ENCODE assay signal across 19 cellular contexts in genomic region chr3:73530030-73530411, GRCh38.
DNase-seq lines count a peak whose midpoint lies in the region; ATAC-seq and TF ChIP-seq lines count a peak whose summit lies in the region.
"Had no signal": no experiment of that assay in that cellular context is flagged by ENCODE, and none has a peak within 500 bp of the region (broad histone marks: within the 10 kb centered on the region; RNA-seq: fewer than 3 reads in every experiment).

No MANE protein-coding gene starts in this region.

- no peak overlapping the region for H3K18ac ChIP-seq in neuronal stem cell (ENCODE audit: low read length)

- no peak overlapping the region for H2BK12ac ChIP-seq in neuronal stem cell (ENCODE audit: low read length)

- H2AK5ac ChIP-seq in neuronal stem cell (ENCODE audit: low read depth, low read length), result no peak overlapping the region

- no peak overlapping the region for H2AFZ ChIP-seq in neuronal stem cell (ENCODE audit: low read length)

- in situ Hi-C loops in brain microvascular endothelial cell (cut with HindIII; ENCODE audit: low pct_ligation_motif_present, low sequenced_read_pairs), result no loop called here

- no peak overlapping the region for H2BK5ac ChIP-seq in neuronal stem cell (ENCODE audit: low read length)

- DNase-seq in EH (ENCODE audit: low read depth), result peak; percentile 96
- peak; percentile 85 for DNase-seq in brain microvascular endothelial cell
- DNase-seq in left ventricle myocardium superior, result no peak
- peak; percentile 81 for DNase-seq in skeletal muscle cell (ENCODE audit: low read depth)
- no peak for DNase-seq in neuronal stem cell (ENCODE audit: low spot score)
- DNase-seq in stimulated activated CD4-positive, alpha-beta T cell treated with anti-CD3 and anti-CD28 coated beads, Interleukin-15, amount 100 ng/mL, for 24 hours, result no peak
- no peak for DNase-seq in NOMO-1 treated with dmso at 0.1 percent for 144 hours (lab: John Stamatoyannopoulos, UW; ENCODE audit: unreplicated experiment)
- DNase-seq: activated B cell treated with CpG ODN at 0.5 μM for 24 hours; activated naive CD4-positive, alpha-beta T cell treated with anti-CD3 and anti-CD28 coated beads for 36 hours; BE2C; cerebellar nuclear complex; HCEC 1CT; hypothalamus; mammary epithelial cell; NCI-H1694; NCI-H446 treated with DMSO at 0.1 percent for 48 hours; nucleus accumbens had no signal

- H3K79me1 ChIP-seq in neuronal stem cell (ENCODE audit: low read depth, low read length), result no peaks in the 10 kb centered on the region

- no CpG with 5 or more reads among the region's 4 CpGs for WGBS in neuronal stem cell (ENCODE audit: extremely low coverage in 2 of 2, insufficient read length in 2 of 2, insufficient replicate concordance in 1 of 2), 2 donors

- no peak overlapping the region for H3K9ac ChIP-seq in neuronal stem cell (ENCODE audit: low read depth, low read length, poor library complexity)
- H3K9ac ChIP-seq: KMS-11 had no signal

- H3K27me3 ChIP-seq in brain microvascular endothelial cell (replicated peaks), result no peaks in the 10 kb centered on the region
- H3K27me3 ChIP-seq in neuronal stem cell (ENCODE audit: control insufficient read depth in 3 of 3, insufficient read depth in 3 of 3, low read depth in 1 of 3, low read length in 3 of 3), result no peaks in the 10 kb centered on the region
- H3K27me3 ChIP-seq: BE2C had no signal

- no peak overlapping the region for H3K14ac ChIP-seq in neuronal stem cell (ENCODE audit: low read length)

- peaks cover 6 to 7% of the 10 kb centered on the region in 2 donors for H3K4me1 ChIP-seq in neuronal stem cell (ENCODE audit: control insufficient read depth in 2 of 2, insufficient read depth in 1 of 2, low read depth in 1 of 2, low read length in 2 of 2)
- H3K4me1 ChIP-seq: BE2C had no signal

- no peak for TF ChIP-seq CTCF in brain microvascular endothelial cell (IDR thresholded peaks at IDR 0.05; ENCODE audit: low read depth, low read length, missing control alignments)

- H4K8ac ChIP-seq in neuronal stem cell (ENCODE audit: low read depth, low read length), result no peak overlapping the region

- H3K4me2 ChIP-seq in neuronal stem cell (ENCODE audit: insufficient read depth, low read length, poor library complexity, severe bottlenecking), result no peak overlapping the region
- H3K4me2 ChIP-seq: KMS-11 had no signal

- intact Hi-C loops in left ventricle myocardium superior (cut with micrococcal nuclease), result no loop called here

- H3K36me3 ChIP-seq in brain microvascular endothelial cell (replicated peaks) (no peaks in the 10 kb centered on the region), neuronal stem cell (replicated peaks in 1 of 2; ENCODE audit: control insufficient read depth in 2 of 2, insufficient read depth in 2 of 2, low read length in 2 of 2) (peaks cover 0 to 4% of the 10 kb centered on the region in 2 donors)
- H3K36me3 ChIP-seq: BE2C had no signal

- peak; percentile 18 for ATAC-seq in left ventricle myocardium superior
- ATAC-seq in GM18519 (IDR thresholded peaks at IDR 0.05; ENCODE audit: low FRiP score, unreplicated experiment), result no peak

- no peak overlapping the region for H4K91ac ChIP-seq in neuronal stem cell (ENCODE audit: low read depth, low read length, poor library complexity)

- no peak overlapping the region for H2BK15ac ChIP-seq in neuronal stem cell (ENCODE audit: low read length)

- H3K9me3 ChIP-seq in neuronal stem cell (replicated peaks in 1 of 2; ENCODE audit: control insufficient read depth in 2 of 2, insufficient read depth in 1 of 2, low read depth in 1 of 2, low read length in 2 of 2), result peaks cover 0 to 3% of the 10 kb centered on the region in 2 donors
- H3K9me3 ChIP-seq: BE2C had no signal

- H3K4ac ChIP-seq in neuronal stem cell (ENCODE audit: low read length), result no peak overlapping the region

- H3K27ac ChIP-seq in brain microvascular endothelial cell (no peak overlapping the region), neuronal stem cell (replicated peaks; ENCODE audit: low read length) (no peak overlapping the region)
- H3K27ac ChIP-seq: KMS-11 had no signal

- no peak overlapping the region for H3K23ac ChIP-seq in neuronal stem cell (ENCODE audit: low read depth, low read length, poor library complexity)

- H3K4me3 ChIP-seq in brain microvascular endothelial cell (ENCODE audit: low read depth, low read length), result no peak overlapping the region
- no peak overlapping the region for H3K4me3 ChIP-seq in skeletal muscle cell (ENCODE audit: low read depth, low read length)
- H3K4me3 ChIP-seq in neuronal stem cell (ENCODE audit: low read length in 2 of 2), result no peak overlapping the region

- no peak overlapping the region for H2BK120ac ChIP-seq in neuronal stem cell (ENCODE audit: low read depth, low read length)

Comparison
In these comparisons a context has a peak if more than half of its experiments do, and no peak if none do; other contexts are left out.
1. DNase-seq: peak in EH (single experiment), brain microvascular endothelial cell (single experiment) and skeletal muscle cell (single experiment); none in left ventricle myocardium superior (single experiment), neuronal stem cell (single experiment), stimulated activated CD4-positive, alpha-beta T cell treated with anti-CD3 and anti-CD28 coated beads, Interleukin-15, amount 100 ng/mL, for 24 hours (single experiment) and NOMO-1 treated with dmso at 0.1 percent for 144 hours (single experiment).